In the genomic region with DNA sequence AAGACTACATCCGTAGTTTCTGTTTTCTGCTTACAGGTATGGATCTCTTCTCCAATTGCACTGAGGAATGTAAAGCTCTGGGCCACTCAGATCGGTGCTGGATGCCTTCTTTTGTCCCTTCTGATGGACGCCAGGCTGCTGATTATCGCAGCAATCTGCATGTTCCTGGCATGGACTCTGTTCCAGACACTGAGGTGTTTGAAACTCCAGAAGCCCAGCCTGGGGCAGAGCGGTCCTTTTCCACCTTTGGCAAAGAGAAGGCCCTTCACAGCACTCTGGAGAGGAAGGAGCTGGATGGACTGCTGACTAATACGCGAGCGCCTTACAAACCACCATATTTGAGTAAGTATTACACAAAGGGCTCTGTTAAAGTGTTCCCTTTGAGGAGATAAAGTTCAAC, we compare ENCODE assay signal across 2 cellular contexts.
TF ChIP-seq lines count a peak whose summit lies in the region.

No MANE protein-coding gene starts in this region.

TF ChIP-seq in GM23338, 12 proteins besides CTCF, POLR2A, EP300 and RAD21 (continued from another document):
- TF ChIP-seq, protein P1, sequence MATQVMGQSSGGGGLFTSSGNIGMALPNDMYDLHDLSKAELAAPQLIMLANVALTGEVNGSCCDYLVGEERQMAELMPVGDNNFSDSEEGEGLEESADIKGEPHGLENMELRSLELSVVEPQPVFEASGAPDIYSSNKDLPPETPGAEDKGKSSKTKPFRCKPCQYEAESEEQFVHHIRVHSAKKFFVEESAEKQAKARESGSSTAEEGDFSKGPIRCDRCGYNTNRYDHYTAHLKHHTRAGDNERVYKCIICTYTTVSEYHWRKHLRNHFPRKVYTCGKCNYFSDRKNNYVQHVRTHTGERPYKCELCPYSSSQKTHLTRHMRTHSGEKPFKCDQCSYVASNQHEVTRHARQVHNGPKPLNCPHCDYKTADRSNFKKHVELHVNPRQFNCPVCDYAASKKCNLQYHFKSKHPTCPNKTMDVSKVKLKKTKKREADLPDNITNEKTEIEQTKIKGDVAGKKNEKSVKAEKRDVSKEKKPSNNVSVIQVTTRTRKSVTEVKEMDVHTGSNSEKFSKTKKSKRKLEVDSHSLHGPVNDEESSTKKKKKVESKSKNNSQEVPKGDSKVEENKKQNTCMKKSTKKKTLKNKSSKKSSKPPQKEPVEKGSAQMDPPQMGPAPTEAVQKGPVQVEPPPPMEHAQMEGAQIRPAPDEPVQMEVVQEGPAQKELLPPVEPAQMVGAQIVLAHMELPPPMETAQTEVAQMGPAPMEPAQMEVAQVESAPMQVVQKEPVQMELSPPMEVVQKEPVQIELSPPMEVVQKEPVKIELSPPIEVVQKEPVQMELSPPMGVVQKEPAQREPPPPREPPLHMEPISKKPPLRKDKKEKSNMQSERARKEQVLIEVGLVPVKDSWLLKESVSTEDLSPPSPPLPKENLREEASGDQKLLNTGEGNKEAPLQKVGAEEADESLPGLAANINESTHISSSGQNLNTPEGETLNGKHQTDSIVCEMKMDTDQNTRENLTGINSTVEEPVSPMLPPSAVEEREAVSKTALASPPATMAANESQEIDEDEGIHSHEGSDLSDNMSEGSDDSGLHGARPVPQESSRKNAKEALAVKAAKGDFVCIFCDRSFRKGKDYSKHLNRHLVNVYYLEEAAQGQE (IDR thresholded peaks at IDR 0.05; ENCODE audit: unreplicated experiment) = no peak
- TF ChIP-seq ZNF331 (CRISPR knock-in tag; IDR thresholded peaks at IDR 0.05; ENCODE audit: low read depth) (no peak), CREB1 (CRISPR knock-in tag; IDR thresholded peaks at IDR 0.05; ENCODE audit: low read depth) (no peak), NANOG (IDR thresholded peaks at IDR 0.05; ENCODE audit: borderline replicate concordance) (no peak), JUNB (IDR thresholded peaks at IDR 0.05; ENCODE audit: unreplicated experiment) (no peak)
- TF ChIP-seq, protein P2, sequence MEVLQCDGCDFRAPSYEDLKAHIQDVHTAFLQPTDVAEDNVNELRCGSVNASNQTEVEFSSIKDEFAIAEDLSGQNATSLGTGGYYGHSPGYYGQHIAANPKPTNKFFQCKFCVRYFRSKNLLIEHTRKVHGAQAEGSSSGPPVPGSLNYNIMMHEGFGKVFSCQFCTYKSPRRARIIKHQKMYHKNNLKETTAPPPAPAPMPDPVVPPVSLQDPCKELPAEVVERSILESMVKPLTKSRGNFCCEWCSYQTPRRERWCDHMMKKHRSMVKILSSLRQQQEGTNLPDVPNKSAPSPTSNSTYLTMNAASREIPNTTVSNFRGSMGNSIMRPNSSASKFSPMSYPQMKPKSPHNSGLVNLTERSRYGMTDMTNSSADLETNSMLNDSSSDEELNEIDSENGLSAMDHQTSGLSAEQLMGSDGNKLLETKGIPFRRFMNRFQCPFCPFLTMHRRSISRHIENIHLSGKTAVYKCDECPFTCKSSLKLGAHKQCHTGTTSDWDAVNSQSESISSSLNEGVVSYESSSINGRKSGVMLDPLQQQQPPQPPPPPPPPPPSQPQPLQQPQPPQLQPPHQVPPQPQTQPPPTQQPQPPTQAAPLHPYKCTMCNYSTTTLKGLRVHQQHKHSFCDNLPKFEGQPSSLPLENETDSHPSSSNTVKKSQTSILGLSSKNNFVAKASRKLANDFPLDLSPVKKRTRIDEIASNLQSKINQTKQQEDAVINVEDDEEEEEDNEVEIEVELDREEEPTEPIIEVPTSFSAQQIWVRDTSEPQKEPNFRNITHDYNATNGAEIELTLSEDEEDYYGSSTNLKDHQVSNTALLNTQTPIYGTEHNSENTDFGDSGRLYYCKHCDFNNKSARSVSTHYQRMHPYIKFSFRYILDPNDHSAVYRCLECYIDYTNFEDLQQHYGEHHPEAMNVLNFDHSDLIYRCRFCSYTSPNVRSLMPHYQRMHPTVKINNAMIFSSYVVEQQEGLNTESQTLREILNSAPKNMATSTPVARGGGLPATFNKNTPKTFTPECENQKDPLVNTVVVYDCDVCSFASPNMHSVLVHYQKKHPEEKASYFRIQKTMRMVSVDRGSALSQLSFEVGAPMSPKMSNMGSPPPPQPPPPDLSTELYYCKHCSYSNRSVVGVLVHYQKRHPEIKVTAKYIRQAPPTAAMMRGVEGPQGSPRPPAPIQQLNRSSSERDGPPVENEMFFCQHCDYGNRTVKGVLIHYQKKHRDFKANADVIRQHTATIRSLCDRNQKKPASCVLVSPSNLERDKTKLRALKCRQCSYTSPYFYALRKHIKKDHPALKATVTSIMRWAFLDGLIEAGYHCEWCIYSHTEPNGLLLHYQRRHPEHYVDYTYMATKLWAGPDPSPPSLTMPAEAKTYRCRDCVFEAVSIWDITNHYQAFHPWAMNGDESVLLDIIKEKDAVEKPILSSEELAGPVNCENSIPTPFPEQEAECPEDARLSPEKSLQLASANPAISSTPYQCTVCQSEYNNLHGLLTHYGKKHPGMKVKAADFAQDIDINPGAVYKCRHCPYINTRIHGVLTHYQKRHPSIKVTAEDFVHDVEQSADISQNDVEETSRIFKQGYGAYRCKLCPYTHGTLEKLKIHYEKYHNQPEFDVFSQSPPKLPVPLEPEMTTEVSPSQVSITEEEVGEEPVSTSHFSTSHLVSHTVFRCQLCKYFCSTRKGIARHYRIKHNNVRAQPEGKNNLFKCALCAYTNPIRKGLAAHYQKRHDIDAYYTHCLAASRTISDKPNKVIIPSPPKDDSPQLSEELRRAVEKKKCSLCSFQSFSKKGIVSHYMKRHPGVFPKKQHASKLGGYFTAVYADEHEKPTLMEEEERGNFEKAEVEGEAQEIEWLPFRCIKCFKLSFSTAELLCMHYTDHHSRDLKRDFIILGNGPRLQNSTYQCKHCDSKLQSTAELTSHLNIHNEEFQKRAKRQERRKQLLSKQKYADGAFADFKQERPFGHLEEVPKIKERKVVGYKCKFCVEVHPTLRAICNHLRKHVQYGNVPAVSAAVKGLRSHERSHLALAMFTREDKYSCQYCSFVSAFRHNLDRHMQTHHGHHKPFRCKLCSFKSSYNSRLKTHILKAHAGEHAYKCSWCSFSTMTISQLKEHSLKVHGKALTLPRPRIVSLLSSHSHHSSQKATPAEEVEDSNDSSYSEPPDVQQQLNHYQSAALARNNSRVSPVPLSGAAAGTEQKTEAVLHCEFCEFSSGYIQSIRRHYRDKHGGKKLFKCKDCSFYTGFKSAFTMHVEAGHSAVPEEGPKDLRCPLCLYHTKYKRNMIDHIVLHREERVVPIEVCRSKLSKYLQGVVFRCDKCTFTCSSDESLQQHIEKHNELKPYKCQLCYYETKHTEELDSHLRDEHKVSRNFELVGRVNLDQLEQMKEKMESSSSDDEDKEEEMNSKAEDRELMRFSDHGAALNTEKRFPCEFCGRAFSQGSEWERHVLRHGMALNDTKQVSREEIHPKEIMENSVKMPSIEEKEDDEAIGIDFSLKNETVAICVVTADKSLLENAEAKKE (CRISPR knock-in tag; IDR thresholded peaks at IDR 0.05) = no peak

TF ChIP-seq in WTC11, 78 proteins besides CTCF, POLR2A, EP300 and RAD21 (continued from another document):
- no peak for TF ChIP-seq GTF2I (CRISPR knock-in tag; conservative IDR thresholded peaks at IDR 0.05)
